In genomic region chr17:63842540-63843386, GRCh38 we compare ENCODE assay signal across 1 cellular context.
TF ChIP-seq lines count a peak whose summit lies in the region.

Gene SMARCD2, minus strand, starts transcription at chr17:63842685. Its CDS starts 11 bp downstream, at chr17:63842674.

TF ChIP-seq in K562, 482 proteins besides CTCF, POLR2A, EP300 and RAD21 (continued from another document):
- TF ChIP-seq, protein P1, sequence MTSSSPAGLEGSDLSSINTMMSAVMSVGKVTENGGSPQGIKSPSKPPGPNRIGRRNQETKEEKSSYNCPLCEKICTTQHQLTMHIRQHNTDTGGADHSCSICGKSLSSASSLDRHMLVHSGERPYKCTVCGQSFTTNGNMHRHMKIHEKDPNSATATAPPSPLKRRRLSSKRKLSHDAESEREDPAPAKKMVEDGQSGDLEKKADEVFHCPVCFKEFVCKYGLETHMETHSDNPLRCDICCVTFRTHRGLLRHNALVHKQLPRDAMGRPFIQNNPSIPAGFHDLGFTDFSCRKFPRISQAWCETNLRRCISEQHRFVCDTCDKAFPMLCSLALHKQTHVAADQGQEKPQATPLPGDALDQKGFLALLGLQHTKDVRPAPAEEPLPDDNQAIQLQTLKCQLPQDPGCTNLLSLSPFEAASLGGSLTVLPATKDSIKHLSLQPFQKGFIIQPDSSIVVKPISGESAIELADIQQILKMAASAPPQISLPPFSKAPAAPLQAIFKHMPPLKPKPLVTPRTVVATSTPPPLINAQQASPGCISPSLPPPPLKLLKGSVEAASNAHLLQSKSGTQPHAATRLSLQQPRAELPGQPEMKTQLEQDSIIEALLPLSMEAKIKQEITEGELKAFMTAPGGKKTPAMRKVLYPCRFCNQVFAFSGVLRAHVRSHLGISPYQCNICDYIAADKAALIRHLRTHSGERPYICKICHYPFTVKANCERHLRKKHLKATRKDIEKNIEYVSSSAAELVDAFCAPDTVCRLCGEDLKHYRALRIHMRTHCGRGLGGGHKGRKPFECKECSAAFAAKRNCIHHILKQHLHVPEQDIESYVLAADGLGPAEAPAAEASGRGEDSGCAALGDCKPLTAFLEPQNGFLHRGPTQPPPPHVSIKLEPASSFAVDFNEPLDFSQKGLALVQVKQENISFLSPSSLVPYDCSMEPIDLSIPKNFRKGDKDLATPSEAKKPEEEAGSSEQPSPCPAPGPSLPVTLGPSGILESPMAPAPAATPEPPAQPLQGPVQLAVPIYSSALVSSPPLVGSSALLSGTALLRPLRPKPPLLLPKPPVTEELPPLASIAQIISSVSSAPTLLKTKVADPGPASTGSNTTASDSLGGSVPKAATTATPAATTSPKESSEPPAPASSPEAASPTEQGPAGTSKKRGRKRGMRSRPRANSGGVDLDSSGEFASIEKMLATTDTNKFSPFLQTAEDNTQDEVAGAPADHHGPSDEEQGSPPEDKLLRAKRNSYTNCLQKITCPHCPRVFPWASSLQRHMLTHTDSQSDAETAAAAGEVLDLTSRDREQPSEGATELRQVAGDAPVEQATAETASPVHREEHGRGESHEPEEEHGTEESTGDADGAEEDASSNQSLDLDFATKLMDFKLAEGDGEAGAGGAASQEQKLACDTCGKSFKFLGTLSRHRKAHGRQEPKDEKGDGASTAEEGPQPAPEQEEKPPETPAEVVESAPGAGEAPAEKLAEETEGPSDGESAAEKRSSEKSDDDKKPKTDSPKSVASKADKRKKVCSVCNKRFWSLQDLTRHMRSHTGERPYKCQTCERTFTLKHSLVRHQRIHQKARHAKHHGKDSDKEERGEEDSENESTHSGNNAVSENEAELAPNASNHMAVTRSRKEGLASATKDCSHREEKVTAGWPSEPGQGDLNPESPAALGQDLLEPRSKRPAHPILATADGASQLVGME (CRISPR knock-in tag; IDR thresholded peaks at IDR 0.05): 0 out of 2 replicates have a peak, but pooled peaks have one; percentile 72
- TF ChIP-seq POLR3A (IDR thresholded peaks at IDR 0.05; ENCODE audit: borderline replicate concordance, extremely low read depth, insufficient read depth, insufficient read length) (no peak), HNRNPUL1 (IDR thresholded peaks at IDR 0.05; ENCODE audit: low read length) (no peak), PHF20 (IDR thresholded peaks at IDR 0.05; ENCODE audit: partially characterized antibody) (peak; percentile 67), SUPT5H (IDR thresholded peaks at IDR 0.05) (peak; percentile 88), NFRKB (IDR thresholded peaks at IDR 0.05; ENCODE audit: low read depth) (peak; percentile 36; the same call in 1 of the 2 replicates)
